In the genomic region with DNA sequence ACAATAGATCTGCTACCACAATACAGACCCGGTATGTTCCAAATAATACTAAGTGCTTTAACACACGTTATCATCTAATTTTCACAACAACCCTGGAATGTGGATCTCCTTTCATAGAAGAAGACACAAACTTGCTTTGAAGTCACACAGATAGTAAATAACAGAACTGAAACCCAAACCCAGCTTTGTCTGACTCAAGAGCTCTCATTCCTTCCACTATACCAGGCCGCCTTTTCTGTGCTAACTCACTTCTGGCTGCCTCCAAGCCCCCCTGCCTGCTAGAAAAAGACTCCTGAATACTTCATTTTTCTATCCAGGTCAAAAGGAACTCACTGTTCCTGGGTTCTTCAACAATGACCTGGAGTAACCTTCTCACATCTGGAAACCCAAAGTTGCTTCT, we compare ENCODE assay signal across 1 cellular context.
TF ChIP-seq lines count a peak whose summit lies in the region.

No MANE protein-coding gene starts in this region.

TF ChIP-seq in IMR-90, 13 proteins besides CTCF, POLR2A, EP300 and RAD21 (continued from another document):
- TF ChIP-seq MAFK (IDR thresholded peaks at IDR 0.05; ENCODE audit: low read depth, low read length) (no peak), NFE2L2 (IDR thresholded peaks at IDR 0.05; ENCODE audit: low read depth, low read length) (no peak), RCOR1 (IDR thresholded peaks at IDR 0.05; ENCODE audit: insufficient replicate concordance, low read length) (no peak), MAZ (IDR thresholded peaks at IDR 0.05; ENCODE audit: borderline replicate concordance, low read depth, low read length) (no peak), CEBPB (IDR thresholded peaks at IDR 0.05; ENCODE audit: low read depth, low read length) (no peak), SMC3 (IDR thresholded peaks at IDR 0.05; ENCODE audit: low read depth, low read length) (no peak)
- TF ChIP-seq, protein P1, sequence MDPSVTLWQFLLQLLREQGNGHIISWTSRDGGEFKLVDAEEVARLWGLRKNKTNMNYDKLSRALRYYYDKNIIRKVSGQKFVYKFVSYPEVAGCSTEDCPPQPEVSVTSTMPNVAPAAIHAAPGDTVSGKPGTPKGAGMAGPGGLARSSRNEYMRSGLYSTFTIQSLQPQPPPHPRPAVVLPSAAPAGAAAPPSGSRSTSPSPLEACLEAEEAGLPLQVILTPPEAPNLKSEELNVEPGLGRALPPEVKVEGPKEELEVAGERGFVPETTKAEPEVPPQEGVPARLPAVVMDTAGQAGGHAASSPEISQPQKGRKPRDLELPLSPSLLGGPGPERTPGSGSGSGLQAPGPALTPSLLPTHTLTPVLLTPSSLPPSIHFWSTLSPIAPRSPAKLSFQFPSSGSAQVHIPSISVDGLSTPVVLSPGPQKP (IDR thresholded peaks at IDR 0.05; ENCODE audit: borderline replicate concordance, low read depth, low read length): no peak
- TF ChIP-seq, protein P2, sequence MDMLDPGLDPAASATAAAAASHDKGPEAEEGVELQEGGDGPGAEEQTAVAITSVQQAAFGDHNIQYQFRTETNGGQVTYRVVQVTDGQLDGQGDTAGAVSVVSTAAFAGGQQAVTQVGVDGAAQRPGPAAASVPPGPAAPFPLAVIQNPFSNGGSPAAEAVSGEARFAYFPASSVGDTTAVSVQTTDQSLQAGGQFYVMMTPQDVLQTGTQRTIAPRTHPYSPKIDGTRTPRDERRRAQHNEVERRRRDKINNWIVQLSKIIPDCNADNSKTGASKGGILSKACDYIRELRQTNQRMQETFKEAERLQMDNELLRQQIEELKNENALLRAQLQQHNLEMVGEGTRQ (IDR thresholded peaks at IDR 0.05; ENCODE audit: low read depth, low read length): no peak
